Comparison of ENCODE assay signal across 17 cellular contexts in genomic region chrX:41933546-41933945, GRCh38.
"Had no signal": no experiment of that assay in that cellular context is flagged by ENCODE, and none has a peak within 500 bp of the region (broad histone marks: within the 10 kb centered on the region; RNA-seq: fewer than 3 reads in every experiment).

No MANE protein-coding gene starts in this region.

- H3K4me1 ChIP-seq: ascending aorta, gastroesophageal sphincter, heart left ventricle, left lung, upper lobe of right lung had no signal

- DNase-seq: activated CD4-positive, alpha-beta T cell treated with anti-CD3 and anti-CD28 coated beads for 48 hours; cortex of kidney; heart left ventricle; left lung; nephron progenitor cell; nucleus accumbens; stimulated activated CD4-positive, alpha-beta T cell treated with anti-CD3 and anti-CD28 coated beads, Interleukin-4, amount 100 ng/mL, for 24 hours; upper lobe of right lung; WERI-Rb-1 had no signal

- H3K4me1 Mint-ChIP-seq: stimulated activated memory B cell treated with anti-CD40 and anti-IgM and Interleukin-4, amounts not matched to agents 10 μg/mL and 1 μg/mL and 100 μg/mL, for 72 hours had no signal

- H3K27ac ChIP-seq: ascending aorta, gastroesophageal sphincter, heart left ventricle, left lung, thoracic aorta, upper lobe of right lung, WERI-Rb-1 had no signal

- ATAC-seq: esophagus mucosa; gastroesophageal sphincter; heart left ventricle; left lung; sciatic nerve; stimulated activated memory B cell treated with anti-CD40 and anti-IgM and Interleukin-4, amounts not matched to agents 10 μg/mL and 1 μg/mL and 100 μg/mL, for 72 hours; upper lobe of right lung had no signal

- H3K27me3 Mint-ChIP-seq: stimulated activated memory B cell treated with anti-CD40 and anti-IgM and Interleukin-4, amounts not matched to agents 10 μg/mL and 1 μg/mL and 100 μg/mL, for 72 hours had no signal

- H3K4me3 Mint-ChIP-seq: mesothelial cell of epicardium; nephron progenitor cell; stimulated activated memory B cell treated with anti-CD40 and anti-IgM and Interleukin-4, amounts not matched to agents 10 μg/mL and 1 μg/mL and 100 μg/mL, for 72 hours had no signal

- H3K27me3 ChIP-seq: ascending aorta, gastroesophageal sphincter, left lung, upper lobe of right lung had no signal

- H3K36me3 ChIP-seq: ascending aorta, gastroesophageal sphincter, heart left ventricle, left lung, thoracic aorta, upper lobe of right lung, WERI-Rb-1 had no signal

- H3K36me3 Mint-ChIP-seq: mesothelial cell of epicardium; stimulated activated memory B cell treated with anti-CD40 and anti-IgM and Interleukin-4, amounts not matched to agents 10 μg/mL and 1 μg/mL and 100 μg/mL, for 72 hours had no signal

- H3K27ac Mint-ChIP-seq: activated T-helper 2 cell treated with anti-CD3 and anti-CD28 coated beads, Interferon-gamma antibody, Interleukin-2, Interleukin-4, amounts not matched to agents 10 μg/mL and 5 μg/mL and 100 μg/mL, durations not matched to agents 14 hours and 24 hours and 36 hours; mesothelial cell of epicardium; nephron progenitor cell; stimulated activated memory B cell treated with anti-CD40 and anti-IgM and Interleukin-4, amounts not matched to agents 10 μg/mL and 1 μg/mL and 100 μg/mL, for 72 hours had no signal

- H3K9me3 Mint-ChIP-seq: activated T-helper 2 cell treated with anti-CD3 and anti-CD28 coated beads, Interferon-gamma antibody, Interleukin-2, Interleukin-4, amounts not matched to agents 10 μg/mL and 5 μg/mL and 100 μg/mL, durations not matched to agents 14 hours and 24 hours and 36 hours; stimulated activated memory B cell treated with anti-CD40 and anti-IgM and Interleukin-4, amounts not matched to agents 10 μg/mL and 1 μg/mL and 100 μg/mL, for 72 hours had no signal

- H3K9me3 ChIP-seq: ascending aorta, gastroesophageal sphincter, heart left ventricle, left lung, thoracic aorta, upper lobe of right lung had no signal

- H3K4me3 ChIP-seq: ascending aorta, gastroesophageal sphincter, heart left ventricle, left lung, thoracic aorta, upper lobe of right lung had no signal
